8 cellular contexts compared by ENCODE assay signal in genomic region chr19:29671026-29671392, GRCh38. TPM values are rescaled to one million over a fixed set of nuclear protein-coding genes. Genes with fewer than 3 reads are reported as not detected.
DNase-seq lines count a peak whose midpoint lies in the region; ATAC-seq, FAIRE-seq and TF ChIP-seq lines count a peak whose summit lies in the region.
"Not testable (repeated sequence)": the region's sequence is repeated elsewhere in the genome, so short reads cannot be mapped to it uniquely, and the experiment has no call there.

No MANE protein-coding gene starts in this region.

- 84% methylated on average over 5 of the region's 6 CpGs for WGBS in GM12878 (ENCODE audit: insufficient coverage, insufficient replicate concordance, low lambda C conversion rate, missing lambda C conversion rate)
- 80 to 86% methylated on average over 6 of the region's 6 CpGs for WGBS in esophagus squamous epithelium, 2 donors

- H3K27ac ChIP-seq in DND-41 (ENCODE audit: low read length) (peak overlapping the region; percentile 86; the same call in 1 of the 2 replicates), GM12878 (ENCODE audit: control insufficient read depth, insufficient read depth) (peak overlapping the region; percentile 89), esophagus squamous epithelium (peak overlapping the region in 3 of 4 donors; percentile 52 to 71 (median 60)), gastrocnemius medialis (peak overlapping the region; percentile 94 to 100 (median 98))

- not testable (repeated sequence) for H4K20me1 ChIP-seq in DND-41 (ENCODE audit: insufficient read depth, low read length); GM12878 (ENCODE audit: control insufficient read depth, insufficient read depth)

- H3K4me1 ChIP-seq in DND-41 (ENCODE audit: insufficient read depth, low read length), result peaks cover 65% of the 10 kb centered on the region
- peaks cover 65% of the 10 kb centered on the region for H3K4me1 ChIP-seq in GM12878 (ENCODE audit: control insufficient read depth, insufficient read depth, low read length)
- H3K4me1 ChIP-seq in esophagus squamous epithelium, result peaks cover 21 to 100% (median 47%) of the 10 kb centered on the region in 3 donors
- H3K4me1 ChIP-seq in gastrocnemius medialis, result peaks cover 88 to 89% of the 10 kb centered on the region in 2 donors

- not testable (repeated sequence) for H3K4me3 ChIP-seq in DND-41 (ENCODE audit: low read depth in 1 of 2, low read length in 2 of 2); esophagus squamous epithelium
- H3K4me3 ChIP-seq in GM12878 (peak overlapping the region; percentile 59; the same call in 1 of the 2 replicates), gastrocnemius medialis (peak overlapping the region in 2 of 4 donors; percentile 9 to 33)

- H3K4me2 ChIP-seq in DND-41 (ENCODE audit: insufficient read depth, low read length), result not testable (repeated sequence)
- H3K4me2 ChIP-seq in GM12878 (ENCODE audit: control insufficient read depth, insufficient read depth), result peak overlapping the region; percentile 77

- SMC1A ChIA-PET in GM12878 (lab: Charles Lee; ENCODE audit: uncharacterized antibody, unreplicated experiment), result interaction anchor here (1.5 to 4.0 kb wide), 4 partner anchors 10 to 64 kb away, joined by 3 to 22 read pairs (median 13); partner anchors contain the start of genes C19orf12 and POP4

- peaks cover 36% of the 10 kb centered on the region for H3K79me2 ChIP-seq in DND-41 (ENCODE audit: insufficient read depth, low read length)
- H3K79me2 ChIP-seq in GM12878 (ENCODE audit: control insufficient read depth, insufficient read depth, low read length), result peaks cover 79% of the 10 kb centered on the region

- not testable (repeated sequence) for H3K9me3 Mint-ChIP-seq in T-helper 1 cell treated with Interleukin-12 subunit alpha and Interleukin-12 subunit beta and Interleukin-4 antibody, amounts not matched to agents 30 μg/mL and 1 μg/mL, for 36 hours; activated T-cell treated with anti-CD3 and anti-CD28 coated beads, Interleukin-2, amount 50 U/mL, for 4 hours; memory B cell; type B pancreatic cell

- H3K27me3 Mint-ChIP-seq in T-helper 1 cell treated with Interleukin-12 subunit alpha and Interleukin-12 subunit beta and Interleukin-4 antibody, amounts not matched to agents 30 μg/mL and 1 μg/mL, for 36 hours (ENCODE audit: low read depth); activated T-cell treated with anti-CD3 and anti-CD28 coated beads, Interleukin-2, amount 50 U/mL, for 4 hours (ENCODE audit: low read depth); memory B cell; type B pancreatic cell: not testable (repeated sequence)

- POLR2A ChIA-PET in GM12878 (lab: Charles Lee), result interaction anchor here (2.8 kb wide), 1 partner anchor 65 kb away, joined by 7 read pairs; the partner anchor contains the start of gene POP4

- H3K36me3 Mint-ChIP-seq in T-helper 1 cell treated with Interleukin-12 subunit alpha and Interleukin-12 subunit beta and Interleukin-4 antibody, amounts not matched to agents 30 μg/mL and 1 μg/mL, for 36 hours (ENCODE audit: low read depth), result peaks cover 57% of the 10 kb centered on the region
- peaks cover 18% of the 10 kb centered on the region for H3K36me3 Mint-ChIP-seq in activated T-cell treated with anti-CD3 and anti-CD28 coated beads, Interleukin-2, amount 50 U/mL, for 4 hours (ENCODE audit: insufficient read depth)
- not testable (repeated sequence) for H3K36me3 Mint-ChIP-seq in memory B cell, type B pancreatic cell

- CTCF ChIA-PET in GM12878 (lab: Yijun Ruan, JAX), result interaction anchor here (0.9 to 3.6 kb wide), 6 partner anchors 23 to 65 kb away, joined by 4 to 45 read pairs (median 8); partner anchors contain the start of genes C19orf12 and POP4

- H3K4me3 Mint-ChIP-seq in T-helper 1 cell treated with Interleukin-12 subunit alpha and Interleukin-12 subunit beta and Interleukin-4 antibody, amounts not matched to agents 30 μg/mL and 1 μg/mL, for 36 hours, result peak overlapping the region; percentile 78
- peak overlapping the region; percentile 66 for H3K4me3 Mint-ChIP-seq in activated T-cell treated with anti-CD3 and anti-CD28 coated beads, Interleukin-2, amount 50 U/mL, for 4 hours
- H3K4me3 Mint-ChIP-seq in memory B cell, result peak overlapping the region; percentile 44
- peak overlapping the region; percentile 65 for H3K4me3 Mint-ChIP-seq in type B pancreatic cell

- not testable (repeated sequence) for TF ChIP-seq POLR2A in GM12878 (IDR thresholded peaks at IDR 0.05; ENCODE audit: low read depth, low read length); esophagus squamous epithelium (IDR thresholded peaks at IDR 0.05); gastrocnemius medialis (IDR thresholded peaks at IDR 0.05)

- H3K27ac Mint-ChIP-seq in T-helper 1 cell treated with Interleukin-12 subunit alpha and Interleukin-12 subunit beta and Interleukin-4 antibody, amounts not matched to agents 30 μg/mL and 1 μg/mL, for 36 hours, result peak overlapping the region; percentile 93
- H3K27ac Mint-ChIP-seq in memory B cell (peak overlapping the region; percentile 93), type B pancreatic cell (peak overlapping the region; percentile 97)

- FAIRE-seq in GM12878 (lab: Jason Lieb, UNC), result peak; percentile 13

- RAD21 ChIA-PET in GM12878 (lab: Charles Lee; ENCODE audit: unreplicated experiment), result interaction anchor here (1.1 to 3.0 kb wide), 6 partner anchors 33 to 65 kb away, joined by 3 to 22 read pairs (median 11); partner anchors contain the start of genes C19orf12 and POP4

- peaks cover 25% of the 10 kb centered on the region for H3K36me3 ChIP-seq in DND-41 (ENCODE audit: insufficient read depth, low read length)
- H3K36me3 ChIP-seq in GM12878 (ENCODE audit: control insufficient read depth in 2 of 2, insufficient read depth in 2 of 2, low read length in 1 of 2), result peaks cover 8 to 24% of the 10 kb centered on the region in 2 experiments
- peaks cover 11 to 25% (median 21%) of the 10 kb centered on the region in 3 donors for H3K36me3 ChIP-seq in esophagus squamous epithelium
- peaks cover 0 to 22% of the 10 kb centered on the region in 2 donors for H3K36me3 ChIP-seq in gastrocnemius medialis

- H3K9ac ChIP-seq in DND-41 (ENCODE audit: low read depth, low read length); GM12878 (ENCODE audit: control insufficient read depth, insufficient read depth, low read length): not testable (repeated sequence)

- BruUV-seq in GM12878 (replicated peaks; lab: Mats Ljungman, UMichigan), result not testable (repeated sequence)

- TF ChIP-seq RAD21 in GM12878 (IDR thresholded peaks at IDR 0.05; ENCODE audit: insufficient read depth, low read depth, low read length), result not testable (repeated sequence)

- intact Hi-C loops in GM12878 (cut with micrococcal nuclease; ENCODE audit: unreplicated experiment); esophagus squamous epithelium (cut with DNase I); gastrocnemius medialis (cut with DNase I; ENCODE audit: low total_unique reads): not testable (repeated sequence)

- ATAC-seq in DND-41 (ENCODE audit: insufficient read depth, low read depth); activated T-cell treated with anti-CD3 and anti-CD28 coated beads, Interleukin-2, amount 50 U/mL, for 4 hours; GM12878; memory B cell (ENCODE audit: low read depth): not testable (repeated sequence)
- peak; percentile 0 to 16 for ATAC-seq in gastrocnemius medialis

- in situ Hi-C loops in GM12878 (cut with MboI); gastrocnemius medialis (cut with MboI; ENCODE audit: low sequenced_read_pairs in 4 of 4): not testable (repeated sequence)

- TF ChIP-seq EP300 in GM12878 (IDR thresholded peaks at IDR 0.05; ENCODE audit: borderline replicate concordance in 1 of 2, control insufficient read depth in 1 of 2, low read depth in 2 of 2, low read length in 2 of 2), result not testable (repeated sequence)

- not testable (repeated sequence) for H2AFZ ChIP-seq in DND-41 (ENCODE audit: low read depth, low read length); GM12878 (ENCODE audit: control insufficient read depth, low read depth, low read length)

- not testable (repeated sequence) for H3K27me3 ChIP-seq in DND-41 (ENCODE audit: insufficient read depth, low read length, poor library complexity); GM12878 (replicated peaks in 1 of 2; ENCODE audit: control insufficient read depth in 2 of 2, insufficient read depth in 2 of 2, low read length in 1 of 2); esophagus squamous epithelium; gastrocnemius medialis

- TF ChIP-seq CTCF in DND-41 (IDR thresholded peaks at IDR 0.05; ENCODE audit: borderline replicate concordance, extremely low read depth, low read length, poor library complexity, severe bottlenecking); GM12878 (IDR thresholded peaks at IDR 0.05 in 2 of 3, conservative IDR thresholded peaks at IDR 0.05 in 1 of 3; ENCODE audit: control insufficient read depth in 2 of 3, extremely low read depth in 1 of 3, insufficient read depth in 1 of 3, low read depth in 3 of 3, low read length in 3 of 3); esophagus squamous epithelium (IDR thresholded peaks at IDR 0.05); gastrocnemius medialis (IDR thresholded peaks at IDR 0.05 in 4 of 5, conservative IDR thresholded peaks at IDR 0.05 in 1 of 5); type B pancreatic cell (conservative IDR thresholded peaks at IDR 0.05): not testable (repeated sequence)

- not testable (repeated sequence) for DNase-seq in DND-41; activated T-cell treated with anti-CD3 and anti-CD28 coated beads, Interleukin-2, amount 50 U/mL, for 4 hours; GM12878 (ENCODE audit: low read depth, low spot score); esophagus squamous epithelium (lab: John Stamatoyannopoulos, UW); memory B cell (ENCODE audit: low spot score in 2 of 2); type B pancreatic cell (ENCODE audit: extremely low spot score, unreplicated experiment)
- DNase-seq in gastrocnemius medialis, result peak in 1 of 2 donors; percentile 46

- H3K9me3 ChIP-seq in DND-41 (ENCODE audit: insufficient read depth, low read length, severe bottlenecking); GM12878 (replicated peaks; ENCODE audit: control insufficient read depth, insufficient read depth, low read length); esophagus squamous epithelium; gastrocnemius medialis: not testable (repeated sequence)

- peaks cover 66% of the 10 kb centered on the region for H3K4me1 Mint-ChIP-seq in T-helper 1 cell treated with Interleukin-12 subunit alpha and Interleukin-12 subunit beta and Interleukin-4 antibody, amounts not matched to agents 30 μg/mL and 1 μg/mL, for 36 hours (ENCODE audit: low read depth)
- H3K4me1 Mint-ChIP-seq in activated T-cell treated with anti-CD3 and anti-CD28 coated beads, Interleukin-2, amount 50 U/mL, for 4 hours (ENCODE audit: low read depth), result peaks cover 87% of the 10 kb centered on the region
- H3K4me1 Mint-ChIP-seq in memory B cell (peaks cover 46% of the 10 kb centered on the region), type B pancreatic cell (ENCODE audit: unreplicated experiment) (peaks cover 31% of the 10 kb centered on the region)

RNA-seq across cellular contexts. Expression of gene PLEKHF1, which starts 5.7 kb away (rescaled TPM):
- total RNA-seq in activated T-cell treated with anti-CD3 and anti-CD28 coated beads, Interleukin-2, amount 50 U/mL, for 4 hours, result 10 to 100 TPM; 16.2 to 20.1 (median 18.4) TPM
- 27.3 and 32.2 TPM in 2 replicates for total RNA-seq in GM12878 (2013; cell fraction: nucleolus; rRNA removed)
- 18.6 and 20.2 TPM in 2 replicates for total RNA-seq in GM12878 (2014; rRNA removed)
- total RNA-seq in GM12878 (2014; rRNA removed; fragmentation: Illumina TruSeq; extraction: Trizol), result 2.5 and 4.0 TPM in 2 replicates
- 17.6 and 19.1 TPM in 2 replicates for total RNA-seq in GM12878 (2021)
- 1.8 TPM for polyA plus RNA-seq in GM12878 (2011; ENCODE audit: low read depth)
- 6.0 and 15.8 TPM in 2 replicates for polyA plus RNA-seq in GM12878 (2011; rRNA removed)
- polyA plus RNA-seq in GM12878 (2011; cell fraction: cytosol; rRNA removed), result 25.9 and 36.4 TPM in 2 replicates
- polyA plus RNA-seq in GM12878 (2011; cell fraction: nucleus; rRNA removed), result 40.4 and 43.7 TPM in 2 replicates
- polyA plus RNA-seq in GM12878 (2012), result 6.0 and 11.1 TPM in 2 replicates
- 0.19 and 2.4 TPM in 2 replicates for polyA plus RNA-seq in GM12878 (2014; fragmentation: Illumina TruSeq; extraction: Trizol)
- polyA plus RNA-seq in GM12878 (2014; fragmentation: Nextera tagmentation; extraction: Ambion mirVana), result under 1 TPM; 0.10 to 0.31 TPM
- polyA plus RNA-seq in GM12878 (2014; rRNA removed), result 20.3 and 23.0 TPM in 2 replicates
- polyA plus RNA-seq in GM12878 (2016; fragmentation: Nextera tagmentation; extraction: Ambion mirVana), result 10 to 100 TPM; 14.8 to 19.5 TPM
- 11.6 and 26.6 TPM in 2 replicates for polyA minus RNA-seq in GM12878 (2011; rRNA and poly(A)+ RNA removed)
- 13.9 and 17.0 TPM in 2 replicates for polyA minus RNA-seq in GM12878 (2011; cell fraction: cytosol; rRNA and poly(A)+ RNA removed)
- 19.7 and 32.3 TPM in 2 replicates for polyA minus RNA-seq in GM12878 (2011; cell fraction: nucleus; rRNA and poly(A)+ RNA removed)
- total RNA-seq in esophagus squamous epithelium, result 10 to 100 TPM in 3 of 4 donors, 1 to 10 TPM in 1; 4.3 to 20.8 (median 17.1) TPM
- total RNA-seq in gastrocnemius medialis, result 100 to 1,000 TPM in 3 of 4 donors, 10 to 100 TPM in 1; 69.1 to 164 (median 135) TPM
- 6.3 and 16.9 TPM in 2 replicates for total RNA-seq in type B pancreatic cell (ENCODE audit: low replicate concordance)

RNA-seq across cellular contexts. Expression of gene C19orf12, which starts 44.1 kb away (rescaled TPM):
- total RNA-seq in activated T-cell treated with anti-CD3 and anti-CD28 coated beads, Interleukin-2, amount 50 U/mL, for 4 hours, result 10 to 100 TPM; 39.3 to 45.7 (median 41.0) TPM
- 24.8 and 33.3 TPM in 2 replicates for total RNA-seq in GM12878 (2013; cell fraction: nucleolus; rRNA removed)
- 20.4 and 21.9 TPM in 2 replicates for total RNA-seq in GM12878 (2014; rRNA removed)
- 10.6 and 12.8 TPM in 2 replicates for total RNA-seq in GM12878 (2014; rRNA removed; fragmentation: Illumina TruSeq; extraction: Trizol)
- 20.9 and 21.6 TPM in 2 replicates for total RNA-seq in GM12878 (2021)
- 7.3 TPM for polyA plus RNA-seq in GM12878 (2011; ENCODE audit: low read depth)
- polyA plus RNA-seq in GM12878 (2011; rRNA removed), result 23.5 and 24.9 TPM in 2 replicates
- 22.2 and 29.7 TPM in 2 replicates for polyA plus RNA-seq in GM12878 (2011; cell fraction: cytosol; rRNA removed)
- 23.6 and 25.4 TPM in 2 replicates for polyA plus RNA-seq in GM12878 (2011; cell fraction: nucleus; rRNA removed)
- 13.2 and 14.9 TPM in 2 replicates for polyA plus RNA-seq in GM12878 (2012)
- 8.2 and 12.5 TPM in 2 replicates for polyA plus RNA-seq in GM12878 (2014; fragmentation: Illumina TruSeq; extraction: Trizol)
- 1 to 10 TPM; 2.3 to 6.6 TPM for polyA plus RNA-seq in GM12878 (2014; fragmentation: Nextera tagmentation; extraction: Ambion mirVana)
- polyA plus RNA-seq in GM12878 (2014; rRNA removed), result 19.6 and 22.6 TPM in 2 replicates
- polyA plus RNA-seq in GM12878 (2016; fragmentation: Nextera tagmentation; extraction: Ambion mirVana), result 10 to 100 TPM; 20.0 to 20.5 TPM
- 9.3 and 15.4 TPM in 2 replicates for polyA minus RNA-seq in GM12878 (2011; rRNA and poly(A)+ RNA removed)
- polyA minus RNA-seq in GM12878 (2011; cell fraction: cytosol; rRNA and poly(A)+ RNA removed), result 6.0 and 7.4 TPM in 2 replicates
- 5.3 and 8.3 TPM in 2 replicates for polyA minus RNA-seq in GM12878 (2011; cell fraction: nucleus; rRNA and poly(A)+ RNA removed)
- total RNA-seq in esophagus squamous epithelium, result 10 to 100 TPM; 11.2 to 21.6 (median 18.3) TPM
- total RNA-seq in gastrocnemius medialis, result 100 to 1,000 TPM in 1 of 4 donors, 10 to 100 TPM in 3; 54.4 to 142 (median 69.8) TPM
- total RNA-seq in type B pancreatic cell (ENCODE audit: low replicate concordance), result 18.0 and 23.9 TPM in 2 replicates
